20 cellular contexts compared by ENCODE assay signal in the genomic region with DNA sequence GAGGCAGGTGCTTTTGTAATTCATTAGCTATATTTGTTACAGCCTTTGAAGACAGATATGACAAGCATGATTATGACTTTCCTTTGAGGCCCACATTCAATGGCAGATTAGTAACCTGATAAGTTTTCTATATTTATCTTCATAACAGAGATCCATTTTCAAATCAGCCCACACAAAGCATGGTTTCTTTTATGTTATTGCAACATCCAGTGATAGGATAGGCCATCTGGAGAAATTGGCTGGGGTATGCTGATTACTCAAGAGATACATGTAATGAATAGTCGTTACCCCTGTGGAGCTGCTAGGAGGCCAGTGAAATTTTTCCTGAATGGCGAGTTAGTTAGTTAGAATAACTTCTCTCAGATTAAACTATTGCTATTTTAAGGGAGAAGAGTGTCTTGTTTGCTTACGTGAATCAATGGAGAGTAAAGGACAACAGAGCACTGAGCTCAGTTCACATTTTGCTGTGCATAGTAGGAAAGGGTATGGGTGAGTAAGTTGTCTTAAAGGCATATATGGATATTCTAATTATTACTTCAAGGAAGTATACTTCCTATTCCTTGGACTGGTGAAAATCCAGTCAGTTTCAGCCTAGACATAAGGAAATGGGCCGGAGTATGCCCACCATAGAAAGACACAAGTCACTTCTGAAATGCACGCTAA.
A peak's percentile ranks its signal among the peaks of the same experiment; 100 is the strongest.
DNase-seq lines count a peak whose midpoint lies in the region; ATAC-seq, FAIRE-seq and TF ChIP-seq lines count a peak whose summit lies in the region.
"Had no signal": no experiment of that assay in that cellular context is flagged by ENCODE, and none has a peak within 500 bp of the region (broad histone marks: within the 10 kb centered on the region; RNA-seq: fewer than 3 reads in every experiment).

No MANE protein-coding gene starts in this region.

- H3K4me1 ChIP-seq in small intestine (ENCODE audit: control insufficient read depth in 2 of 2, insufficient read depth in 1 of 2, low read depth in 1 of 2, low read length in 1 of 2): no peaks in the 10 kb centered on the region

- H3K36me3 ChIP-seq in small intestine (ENCODE audit: control insufficient read depth in 2 of 2, insufficient read depth in 2 of 2, low read length in 2 of 2): no peaks in the 10 kb centered on the region
- H3K36me3 ChIP-seq: tibial artery had no signal

- ATAC-seq in SK-N-SH treated with all-trans-retinoic acid at 6 μM for 48 hours: no peak
- ATAC-seq: activated naive CD4-positive, alpha-beta T cell treated with anti-CD3 and anti-CD28 coated beads, Interleukin-2, amount 50 U/mL, for 72 hours; GM12878 had no signal

- H3K9me3 ChIP-seq in small intestine (ENCODE audit: control insufficient read depth, low read depth): no peaks in the 10 kb centered on the region
- H3K9me3 ChIP-seq: tibial artery had no signal

- H3K27me3 ChIP-seq in small intestine (ENCODE audit: control insufficient read depth in 2 of 2, insufficient read depth in 2 of 2, low read length in 2 of 2): no peaks in the 10 kb centered on the region
- H3K27me3 ChIP-seq: hepatocyte, tibial artery had no signal

- H3K4me3 ChIP-seq in fibroblast of mammary gland (ENCODE audit: control insufficient read depth, low read depth, low read length): no peak overlapping the region
- H3K4me3 ChIP-seq in small intestine (ENCODE audit: low read depth in 1 of 2, low read length in 2 of 2): no peak overlapping the region
- H3K4me3 ChIP-seq: GM12878, hepatocyte, skin epidermis, tibial artery had no signal

- DNase-seq in NCI-H1105 treated with DMSO at 0.1 percent for 48 hours (lab: John Stamatoyannopoulos, UW): peak; percentile 35
- DNase-seq in NCI-H1105 (lab: John Stamatoyannopoulos, UW): no peak
- peak; percentile 80 for DNase-seq in fibroblast of mammary gland (ENCODE audit: low read depth)
- DNase-seq in small intestine: peak; percentile 2
- no peak for DNase-seq in NCI-H146 (lab: John Stamatoyannopoulos, UW)
- DNase-seq in middle frontal gyrus (ENCODE audit: extremely low spot score, low spot score): no peak
- DNase-seq in DMS 273 (lab: John Stamatoyannopoulos, UW; ENCODE audit: unreplicated experiment): no peak
- DNase-seq: 8988T; activated T-cell treated with anti-CD3 and anti-CD28 coated beads, Interleukin-2, amount 50 U/mL, for 1 hour; HFFc6; IMR-90; kidney glomerular epithelial cell; NCI-H1092; occipital lobe; tibial artery had no signal

- no peak for TF ChIP-seq CTCF in fibroblast of mammary gland (conservative IDR thresholded peaks at IDR 0.05; ENCODE audit: control insufficient read depth, insufficient read depth, low read depth, low read length)

- no peak for FAIRE-seq in small intestine (lab: Jason Lieb, UNC)
- FAIRE-seq: GM12878 had no signal

- no peak overlapping the region for H3K27ac ChIP-seq in small intestine (ENCODE audit: low read depth in 1 of 2, low read length in 1 of 2)
- H3K27ac ChIP-seq: hepatocyte, skin epidermis, tibial artery had no signal

- 50 to 70% (median 62%) methylated on average over 5 of the region's 5 CpGs for WGBS in small intestine, 3 donors

TF ChIP-seq in SK-N-SH treated with all-trans-retinoic acid at 6 μM for 48 hours, 23 proteins besides CTCF, POLR2A, EP300 and RAD21:
- TF ChIP-seq TSHZ2 (CRISPR knock-in tag; IDR thresholded peaks at IDR 0.05) (no peak; the same call in 1 of the 2 replicates), TCF4 (CRISPR knock-in tag; IDR thresholded peaks at IDR 0.05; ENCODE audit: borderline replicate concordance) (peak; percentile 92), ISL1 (CRISPR knock-in tag; IDR thresholded peaks at IDR 0.05) (peak; percentile 64)

Comparison
In these comparisons a context has a peak if more than half of its experiments do, and no peak if none do; other contexts are left out.
1. DNase-seq: peak in NCI-H1105 treated with DMSO at 0.1 percent for 48 hours (single experiment), fibroblast of mammary gland (single experiment) and small intestine (single experiment); none in NCI-H1105 (single experiment), NCI-H146 (single experiment), middle frontal gyrus (single experiment) and DMS 273 (single experiment).